In the genomic region with DNA sequence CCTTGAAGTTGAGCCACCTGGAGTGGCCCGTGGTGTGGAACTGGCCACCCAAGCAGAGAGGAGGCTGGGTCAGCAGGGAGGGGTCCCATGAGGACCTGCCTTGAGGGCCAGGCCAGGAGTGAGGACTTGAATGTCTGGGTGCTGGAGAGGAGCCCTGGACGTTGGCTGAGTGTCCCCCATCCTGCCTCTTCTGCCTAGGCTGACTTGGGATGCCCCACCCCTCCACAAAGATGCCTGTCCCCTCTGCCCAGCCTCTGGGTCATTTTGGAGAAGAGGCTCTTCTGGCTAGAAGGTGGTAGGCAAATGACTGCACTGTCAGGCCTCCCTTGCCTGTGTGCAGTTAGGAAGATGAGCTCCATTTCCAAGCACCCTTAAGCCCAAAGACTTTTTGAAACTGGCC, we compare ENCODE assay signal across 10 cellular contexts. TPM values are rescaled to one million over a fixed set of nuclear protein-coding genes. Genes with fewer than 3 reads are reported as not detected.
DNase-seq lines count a peak whose midpoint lies in the region; ATAC-seq and TF ChIP-seq lines count a peak whose summit lies in the region.
"Had no signal": no experiment of that assay in that cellular context is flagged by ENCODE, and none has a peak within 500 bp of the region (broad histone marks: within the 10 kb centered on the region; RNA-seq: fewer than 3 reads in every experiment).

No MANE protein-coding gene starts in this region.

- H3K4me3 ChIP-seq in gastroesophageal sphincter (peak overlapping the region in 1 of 2 donors; percentile 82), stomach (peak overlapping the region; percentile 65 to 69 (median 68))

- WGBS in gastroesophageal sphincter (ENCODE audit: low coverage in 1 of 2), 2 donors: 57% methylated on average over 1 of the region's 2 CpGs; no CpG with 5 or more reads in 1 of the 2 donors
- 43 to 56% (median 45%) methylated on average over 2 of the region's 2 CpGs for WGBS in stomach, 5 donors

- H3K27ac Mint-ChIP-seq in activated CD4-positive, alpha-beta T cell treated with anti-CD3 and anti-CD28 coated beads for 36 hours: peak overlapping the region; percentile 15
- H3K27ac Mint-ChIP-seq in activated CD4-positive, alpha-beta memory T cell treated with anti-CD3 and anti-CD28 coated beads, Interleukin-2, amount 10 ng/mL, durations not matched to agents 7 days and 5 days: peak overlapping the region; percentile 91

- DNase-seq in activated CD4-positive, alpha-beta T cell treated with anti-CD3 and anti-CD28 coated beads for 36 hours: peak; percentile 16
- DNase-seq in activated CD4-positive, alpha-beta T cell treated with anti-CD3 and anti-CD28 coated beads, Interleukin-2, amount 50 U/mL, for 48 hours: no peak
- no peak for DNase-seq in activated CD4-positive, alpha-beta memory T cell treated with anti-CD3 and anti-CD28 coated beads, Interleukin-2, amount 10 ng/mL, durations not matched to agents 7 days and 5 days
- DNase-seq in stomach: no peak
- DNase-seq in GOT3 (lab: John Stamatoyannopoulos, UW): no peak
- DNase-seq: ACHN; activated naive CD4-positive, alpha-beta T cell treated with Interleukin-2 at 50 U/mL for 16 hours had no signal

- peaks cover 0 to 96% (median 63%) of the 10 kb centered on the region in 3 donors for H3K4me1 ChIP-seq in gastroesophageal sphincter
- H3K4me1 ChIP-seq in stomach: peaks cover 60 to 94% (median 93%) of the 10 kb centered on the region in 4 donors

- no peaks in the 10 kb centered on the region for H3K9me3 Mint-ChIP-seq in activated CD4-positive, alpha-beta T cell treated with anti-CD3 and anti-CD28 coated beads for 36 hours (ENCODE audit: low read depth)
- H3K9me3 Mint-ChIP-seq in activated CD4-positive, alpha-beta memory T cell treated with anti-CD3 and anti-CD28 coated beads, Interleukin-2, amount 10 ng/mL, durations not matched to agents 7 days and 5 days: no peaks in the 10 kb centered on the region

- no peak for TF ChIP-seq CTCF in gastroesophageal sphincter (IDR thresholded peaks at IDR 0.05)
- TF ChIP-seq CTCF in stomach (IDR thresholded peaks at IDR 0.05): no peak

- H3K36me3 ChIP-seq in gastroesophageal sphincter (no peaks in the 10 kb centered on the region), stomach (no peaks in the 10 kb centered on the region)

- peak overlapping the region; percentile 90 for H3K4me3 Mint-ChIP-seq in activated CD4-positive, alpha-beta T cell treated with anti-CD3 and anti-CD28 coated beads for 36 hours
- peak overlapping the region; percentile 94 for H3K4me3 Mint-ChIP-seq in activated CD4-positive, alpha-beta memory T cell treated with anti-CD3 and anti-CD28 coated beads, Interleukin-2, amount 10 ng/mL, durations not matched to agents 7 days and 5 days

- intact Hi-C loops in activated CD4-positive, alpha-beta T cell treated with anti-CD3 and anti-CD28 coated beads for 36 hours (cut with DNase I, micrococcal nuclease): loop anchor here in 1 of 2 experiments (5.0 kb wide), 1 partner anchor 34 kb away; the partner anchor contains the start of gene GDF15
- intact Hi-C loops in stomach (cut with DNase I; ENCODE audit: low total_unique reads): no loop called here

- H3K27me3 ChIP-seq in gastroesophageal sphincter: no peaks in the 10 kb centered on the region
- H3K27me3 ChIP-seq in stomach: peaks cover 0 to 27% (median 21%) of the 10 kb centered on the region in 3 donors

- peaks cover 2% of the 10 kb centered on the region for H3K36me3 Mint-ChIP-seq in activated CD4-positive, alpha-beta T cell treated with anti-CD3 and anti-CD28 coated beads for 36 hours (ENCODE audit: low read depth)
- H3K36me3 Mint-ChIP-seq in activated CD4-positive, alpha-beta memory T cell treated with anti-CD3 and anti-CD28 coated beads, Interleukin-2, amount 10 ng/mL, durations not matched to agents 7 days and 5 days (ENCODE audit: low read depth): peaks cover 15% of the 10 kb centered on the region

- H3K4me1 Mint-ChIP-seq in activated CD4-positive, alpha-beta T cell treated with anti-CD3 and anti-CD28 coated beads for 36 hours: peaks cover 77% of the 10 kb centered on the region
- peaks cover 82% of the 10 kb centered on the region for H3K4me1 Mint-ChIP-seq in activated CD4-positive, alpha-beta memory T cell treated with anti-CD3 and anti-CD28 coated beads, Interleukin-2, amount 10 ng/mL, durations not matched to agents 7 days and 5 days

- peaks cover 19% of the 10 kb centered on the region for H3K27me3 Mint-ChIP-seq in activated CD4-positive, alpha-beta T cell treated with anti-CD3 and anti-CD28 coated beads for 36 hours
- peaks cover 8% of the 10 kb centered on the region for H3K27me3 Mint-ChIP-seq in activated CD4-positive, alpha-beta memory T cell treated with anti-CD3 and anti-CD28 coated beads, Interleukin-2, amount 10 ng/mL, durations not matched to agents 7 days and 5 days

- CTCF ChIA-PET in activated CD4-positive, alpha-beta T cell treated with anti-CD3 and anti-CD28 coated beads for 36 hours (lab: Charles Lee): interaction anchor here (1.0 to 1.5 kb wide), 3 partner anchors 33 to 426 kb away, joined by 3 to 5 read pairs (median 3); no protein-coding TSS in a partner anchor
- CTCF ChIA-PET in activated CD4-positive, alpha-beta memory T cell treated with anti-CD3 and anti-CD28 coated beads, Interleukin-2, amount 10 ng/mL, durations not matched to agents 7 days and 5 days (lab: Charles Lee): interaction anchor here (1.4 to 3.8 kb wide), 5 partner anchors 9 to 143 kb away, joined by 4 to 16 read pairs (median 6); no protein-coding TSS in a partner anchor

- POLR2A ChIA-PET in activated CD4-positive, alpha-beta T cell treated with anti-CD3 and anti-CD28 coated beads for 36 hours (lab: Charles Lee): interaction anchor here (1.1 kb wide), 1 partner anchor 25 kb away, joined by 3 read pairs; no protein-coding TSS in a partner anchor
- POLR2A ChIA-PET in activated CD4-positive, alpha-beta memory T cell treated with anti-CD3 and anti-CD28 coated beads, Interleukin-2, amount 10 ng/mL, durations not matched to agents 7 days and 5 days (lab: Charles Lee): interaction anchor here (1.1 to 9.6 kb wide), 13 partner anchors 7 to 411 kb away, joined by 3 to 115 read pairs (median 5); partner anchors contain the start of genes JUND, LSM4, UBA52 and UPF1

- no peak for TF ChIP-seq POLR2A in gastroesophageal sphincter (IDR thresholded peaks at IDR 0.05)
- no peak for TF ChIP-seq POLR2A in stomach (IDR thresholded peaks at IDR 0.05)

- no peak for ATAC-seq in activated CD4-positive, alpha-beta T cell treated with anti-CD3 and anti-CD28 coated beads for 36 hours
- ATAC-seq in gastroesophageal sphincter: no peak
- ATAC-seq in HG03354 (IDR thresholded peaks at IDR 0.05; ENCODE audit: poor library complexity, severe bottlenecking, unreplicated experiment): no peak
- ATAC-seq in HG02798 (IDR thresholded peaks at IDR 0.05; ENCODE audit: poor library complexity, unreplicated experiment): no peak

- H3K9me3 ChIP-seq in gastroesophageal sphincter (no peaks in the 10 kb centered on the region), stomach (no peaks in the 10 kb centered on the region)

- H3K27ac ChIP-seq in gastroesophageal sphincter (peak overlapping the region in 3 of 4 donors; percentile 87 to 93 (median 92)), stomach (peak overlapping the region in 4 of 5 donors; percentile 15 to 92 (median 82))

- TF ChIP-seq EP300 in gastroesophageal sphincter (IDR thresholded peaks at IDR 0.05) (no peak), stomach (IDR thresholded peaks at IDR 0.05) (no peak)

RNA-seq across cellular contexts. Expression of gene SSBP4, which starts 1.7 kb away (rescaled TPM):
- total RNA-seq in activated CD4-positive, alpha-beta T cell treated with anti-CD3 and anti-CD28 coated beads for 36 hours: 10 to 100 TPM; 71.7 to 79.3 TPM
- 100 to 1,000 TPM; 140 to 153 TPM for total RNA-seq in activated CD4-positive, alpha-beta memory T cell treated with anti-CD3 and anti-CD28 coated beads, Interleukin-2, amount 10 ng/mL, durations not matched to agents 7 days and 5 days
- total RNA-seq in gastroesophageal sphincter (10 to 100 TPM; 58.4 to 76.2 (median 61.3) TPM), stomach (100 to 1,000 TPM in 1 of 5 donors, 10 to 100 TPM in 4; 22.8 to 253 (median 39.7) TPM)
- polyA plus RNA-seq in stomach: 10 to 100 TPM; 49.9 to 77.6 (median 54.4) TPM

RNA-seq across cellular contexts. Expression of gene ISYNA1, which starts 17.0 kb away (rescaled TPM):
- 10 to 100 TPM; 18.8 to 23.3 TPM for total RNA-seq in activated CD4-positive, alpha-beta T cell treated with anti-CD3 and anti-CD28 coated beads for 36 hours
- 10 to 100 TPM; 16.7 to 18.0 TPM for total RNA-seq in activated CD4-positive, alpha-beta memory T cell treated with anti-CD3 and anti-CD28 coated beads, Interleukin-2, amount 10 ng/mL, durations not matched to agents 7 days and 5 days
- total RNA-seq in gastroesophageal sphincter (10 to 100 TPM; 15.2 to 31.6 (median 19.8) TPM), stomach (10 to 100 TPM in 4 of 5 donors, 1 to 10 TPM in 1; 7.8 to 47.3 (median 15.8) TPM)
- polyA plus RNA-seq in stomach: 10 to 100 TPM in 2 of 3 donors, 1 to 10 TPM in 1; 9.5 to 39.7 (median 15.0) TPM

RNA-seq across cellular contexts. Expression of gene LRRC25, which starts 23.5 kb away (rescaled TPM):
- not detected for total RNA-seq in activated CD4-positive, alpha-beta T cell treated with anti-CD3 and anti-CD28 coated beads for 36 hours
- not detected for total RNA-seq in activated CD4-positive, alpha-beta memory T cell treated with anti-CD3 and anti-CD28 coated beads, Interleukin-2, amount 10 ng/mL, durations not matched to agents 7 days and 5 days
- total RNA-seq in gastroesophageal sphincter (10 to 100 TPM in 1 of 4 donors, 1 to 10 TPM in 3; 1.9 to 19.0 (median 4.8) TPM), stomach (10 to 100 TPM in 1 of 5 donors, 1 to 10 TPM in 2, not detected in 2; 2.9 to 11.2 (median 7.2) TPM)
- polyA plus RNA-seq in stomach: 1 to 10 TPM in 2 of 3 donors, under 1 TPM in 1; 0.98 to 2.4 (median 1.7) TPM

RNA-seq across cellular contexts. Expression of gene GDF15, which starts 35.0 kb away (rescaled TPM):
- total RNA-seq in activated CD4-positive, alpha-beta T cell treated with anti-CD3 and anti-CD28 coated beads for 36 hours: not detected
- not detected for total RNA-seq in activated CD4-positive, alpha-beta memory T cell treated with anti-CD3 and anti-CD28 coated beads, Interleukin-2, amount 10 ng/mL, durations not matched to agents 7 days and 5 days
- 1 to 10 TPM in 3 of 4 donors, under 1 TPM in 1; 0.62 to 3.7 (median 3.0) TPM for total RNA-seq in gastroesophageal sphincter
- total RNA-seq in stomach: 100 to 1,000 TPM in 1 of 5 donors, 10 to 100 TPM in 4; 17.3 to 102 (median 46.9) TPM
- 100 to 1,000 TPM in 1 of 3 donors, 10 to 100 TPM in 2; 14.2 to 134 (median 44.5) TPM for polyA plus RNA-seq in stomach
